ENCODE assay signal across 8 cellular contexts in the genomic region with DNA sequence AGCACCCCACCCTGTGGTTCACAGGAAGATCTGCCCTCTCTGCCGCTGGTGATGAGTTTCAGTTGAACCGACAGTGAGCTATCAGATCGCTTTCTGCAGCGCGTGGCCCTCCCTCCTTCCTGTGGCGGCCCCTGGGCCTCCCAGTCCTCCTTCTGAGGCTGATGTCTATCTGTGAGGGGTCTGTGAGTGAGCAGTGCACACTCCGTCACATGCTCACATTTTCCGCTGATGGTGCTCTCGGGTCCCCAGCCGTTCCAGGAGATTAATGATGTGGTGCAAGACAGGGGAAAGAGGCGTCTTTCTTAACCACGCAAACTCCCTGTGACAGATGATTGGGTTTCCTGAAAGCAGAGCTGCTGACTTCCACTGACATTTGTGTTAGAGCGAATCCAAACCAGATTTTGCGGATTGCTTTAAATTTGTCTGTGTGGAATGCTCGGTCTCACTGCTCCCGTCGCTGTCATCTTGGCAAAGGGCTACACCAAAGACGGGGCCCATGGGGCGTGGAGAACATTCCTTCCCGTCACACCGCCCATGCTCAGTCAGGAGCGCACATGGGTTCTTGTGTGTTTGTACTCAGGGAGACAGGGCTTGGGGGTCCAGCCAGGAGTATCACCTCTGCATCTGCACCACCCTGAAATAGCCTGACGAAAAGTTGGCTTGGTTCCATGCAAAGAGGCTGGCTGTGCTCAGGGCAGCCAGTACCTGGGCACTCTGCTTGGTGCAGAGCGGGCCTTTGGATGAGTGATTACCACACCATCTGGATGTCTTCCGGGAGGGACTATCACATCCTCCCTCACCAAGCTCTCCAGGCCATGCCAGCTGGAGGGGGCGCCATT.
DNase-seq lines count a peak whose midpoint lies in the region; ATAC-seq lines count a peak whose summit lies in the region.

No MANE protein-coding gene starts in this region.

- H3K9ac ChIP-seq in SK-N-MC (ENCODE audit: insufficient read length): no peak overlapping the region

- H3K4me3 ChIP-seq in SK-N-MC: no peak overlapping the region; the same call in 1 of the 2 replicates

- no peak overlapping the region for H3K27ac ChIP-seq in SK-N-MC

- ATAC-seq in GM18499 (IDR thresholded peaks at IDR 0.05; ENCODE audit: insufficient read depth, unreplicated experiment) (peak; percentile 59), HG02763 (IDR thresholded peaks at IDR 0.05; ENCODE audit: unreplicated experiment) (peak; percentile 69), GM21717 (IDR thresholded peaks at IDR 0.05; ENCODE audit: unreplicated experiment) (no peak)

- H3K9me3 ChIP-seq in SK-N-MC (ENCODE audit: low read depth, low read length): 0 out of 2 replicates have a peak, but pooled peaks cover 5% of the 10 kb centered on the region

- peak; percentile 44 for DNase-seq in SK-N-MC (ENCODE audit: low read depth, low spot score)
- DNase-seq in fibroblast of gingiva (ENCODE audit: low read depth): peak; percentile 76
- peak; percentile 3 for DNase-seq in renal cortical epithelial cell (ENCODE audit: low read depth)
- DNase-seq in effector CD8-positive, alpha-beta T cell (lab: John Stamatoyannopoulos, UW): no peak
- no peak for DNase-seq in stimulated activated naive CD4-positive, alpha-beta T cell treated with Interleukin-2 at 50 U/mL for 16 hours (lab: John Stamatoyannopoulos, UW)

- no peaks in the 10 kb centered on the region for H3K36me3 ChIP-seq in SK-N-MC (ENCODE audit: insufficient read depth, low read length)

Comparison
In these comparisons a context has a peak if more than half of its experiments do, and no peak if none do; other contexts are left out.
1. DNase-seq: peak in SK-N-MC (single experiment), fibroblast of gingiva (single experiment) and renal cortical epithelial cell (single experiment); none in effector CD8-positive, alpha-beta T cell (single experiment) and stimulated activated naive CD4-positive, alpha-beta T cell treated with Interleukin-2 at 50 U/mL for 16 hours (single experiment).